ENCODE assay signal across 1 cellular context in genomic region chr2:218743072-218743471, GRCh38.
TF ChIP-seq lines count a peak whose summit lies in the region.

No MANE protein-coding gene starts in this region.

TF ChIP-seq in GM12878, 131 proteins besides CTCF, POLR2A, EP300 and RAD21 (continued from another document):
- no peak for TF ChIP-seq RFX5 (IDR thresholded peaks at IDR 0.05; ENCODE audit: low read depth, low read length)
- TF ChIP-seq, protein P1, sequence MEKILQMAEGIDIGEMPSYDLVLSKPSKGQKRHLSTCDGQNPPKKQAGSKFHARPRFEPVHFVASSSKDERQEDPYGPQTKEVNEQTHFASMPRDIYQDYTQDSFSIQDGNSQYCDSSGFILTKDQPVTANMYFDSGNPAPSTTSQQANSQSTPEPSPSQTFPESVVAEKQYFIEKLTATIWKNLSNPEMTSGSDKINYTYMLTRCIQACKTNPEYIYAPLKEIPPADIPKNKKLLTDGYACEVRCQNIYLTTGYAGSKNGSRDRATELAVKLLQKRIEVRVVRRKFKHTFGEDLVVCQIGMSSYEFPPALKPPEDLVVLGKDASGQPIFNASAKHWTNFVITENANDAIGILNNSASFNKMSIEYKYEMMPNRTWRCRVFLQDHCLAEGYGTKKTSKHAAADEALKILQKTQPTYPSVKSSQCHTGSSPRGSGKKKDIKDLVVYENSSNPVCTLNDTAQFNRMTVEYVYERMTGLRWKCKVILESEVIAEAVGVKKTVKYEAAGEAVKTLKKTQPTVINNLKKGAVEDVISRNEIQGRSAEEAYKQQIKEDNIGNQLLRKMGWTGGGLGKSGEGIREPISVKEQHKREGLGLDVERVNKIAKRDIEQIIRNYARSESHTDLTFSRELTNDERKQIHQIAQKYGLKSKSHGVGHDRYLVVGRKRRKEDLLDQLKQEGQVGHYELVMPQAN (conservative IDR thresholded peaks at IDR 0.05) = no peak
- TF ChIP-seq, protein P2, sequence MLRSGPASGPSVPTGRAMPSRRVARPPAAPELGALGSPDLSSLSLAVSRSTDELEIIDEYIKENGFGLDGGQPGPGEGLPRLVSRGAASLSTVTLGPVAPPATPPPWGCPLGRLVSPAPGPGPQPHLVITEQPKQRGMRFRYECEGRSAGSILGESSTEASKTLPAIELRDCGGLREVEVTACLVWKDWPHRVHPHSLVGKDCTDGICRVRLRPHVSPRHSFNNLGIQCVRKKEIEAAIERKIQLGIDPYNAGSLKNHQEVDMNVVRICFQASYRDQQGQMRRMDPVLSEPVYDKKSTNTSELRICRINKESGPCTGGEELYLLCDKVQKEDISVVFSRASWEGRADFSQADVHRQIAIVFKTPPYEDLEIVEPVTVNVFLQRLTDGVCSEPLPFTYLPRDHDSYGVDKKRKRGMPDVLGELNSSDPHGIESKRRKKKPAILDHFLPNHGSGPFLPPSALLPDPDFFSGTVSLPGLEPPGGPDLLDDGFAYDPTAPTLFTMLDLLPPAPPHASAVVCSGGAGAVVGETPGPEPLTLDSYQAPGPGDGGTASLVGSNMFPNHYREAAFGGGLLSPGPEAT (IDR thresholded peaks at IDR 0.05; ENCODE audit: low read depth) = 0 out of 2 replicates have a peak, but pooled peaks have one; percentile 28
- TF ChIP-seq, protein P3, sequence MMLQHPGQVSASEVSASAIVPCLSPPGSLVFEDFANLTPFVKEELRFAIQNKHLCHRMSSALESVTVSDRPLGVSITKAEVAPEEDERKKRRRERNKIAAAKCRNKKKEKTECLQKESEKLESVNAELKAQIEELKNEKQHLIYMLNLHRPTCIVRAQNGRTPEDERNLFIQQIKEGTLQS (IDR thresholded peaks at IDR 0.05; ENCODE audit: borderline replicate concordance, extremely low read depth, low read depth, low read length) = no peak
- TF ChIP-seq E2F4 (IDR thresholded peaks at IDR 0.05; ENCODE audit: low read depth, low read length) = no peak
- no peak for TF ChIP-seq SMAD5 (IDR thresholded peaks at IDR 0.05; ENCODE audit: low read depth)
- TF ChIP-seq CBX3 (IDR thresholded peaks at IDR 0.05; ENCODE audit: borderline replicate concordance, low read depth) = no peak
- peak; percentile 42; the same call in 1 of the 2 replicates for TF ChIP-seq PKNOX1 (IDR thresholded peaks at IDR 0.05)
- TF ChIP-seq GABPA (IDR thresholded peaks at IDR 0.05; ENCODE audit: low read depth) = no peak
- TF ChIP-seq MXI1 (IDR thresholded peaks at IDR 0.05; ENCODE audit: low read depth, low read length) = no peak
- TF ChIP-seq TCF7 (IDR thresholded peaks at IDR 0.05; ENCODE audit: borderline replicate concordance) = no peak
- no peak for TF ChIP-seq YBX1 (IDR thresholded peaks at IDR 0.05)
- TF ChIP-seq IKZF1 (conservative IDR thresholded peaks at IDR 0.05) = 0 out of 2 replicates have a peak, but pooled peaks have one; percentile 12
- TF ChIP-seq BRCA1 (IDR thresholded peaks at IDR 0.05; ENCODE audit: low read depth, low read length) = no peak
- no peak for TF ChIP-seq ZNF274 (IDR thresholded peaks at IDR 0.05; ENCODE audit: insufficient read depth, insufficient read length)
- TF ChIP-seq, protein P4, sequence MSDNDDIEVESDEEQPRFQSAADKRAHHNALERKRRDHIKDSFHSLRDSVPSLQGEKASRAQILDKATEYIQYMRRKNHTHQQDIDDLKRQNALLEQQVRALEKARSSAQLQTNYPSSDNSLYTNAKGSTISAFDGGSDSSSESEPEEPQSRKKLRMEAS (IDR thresholded peaks at IDR 0.05; ENCODE audit: low read depth, low read length) = no peak
- TF ChIP-seq, protein P5, sequence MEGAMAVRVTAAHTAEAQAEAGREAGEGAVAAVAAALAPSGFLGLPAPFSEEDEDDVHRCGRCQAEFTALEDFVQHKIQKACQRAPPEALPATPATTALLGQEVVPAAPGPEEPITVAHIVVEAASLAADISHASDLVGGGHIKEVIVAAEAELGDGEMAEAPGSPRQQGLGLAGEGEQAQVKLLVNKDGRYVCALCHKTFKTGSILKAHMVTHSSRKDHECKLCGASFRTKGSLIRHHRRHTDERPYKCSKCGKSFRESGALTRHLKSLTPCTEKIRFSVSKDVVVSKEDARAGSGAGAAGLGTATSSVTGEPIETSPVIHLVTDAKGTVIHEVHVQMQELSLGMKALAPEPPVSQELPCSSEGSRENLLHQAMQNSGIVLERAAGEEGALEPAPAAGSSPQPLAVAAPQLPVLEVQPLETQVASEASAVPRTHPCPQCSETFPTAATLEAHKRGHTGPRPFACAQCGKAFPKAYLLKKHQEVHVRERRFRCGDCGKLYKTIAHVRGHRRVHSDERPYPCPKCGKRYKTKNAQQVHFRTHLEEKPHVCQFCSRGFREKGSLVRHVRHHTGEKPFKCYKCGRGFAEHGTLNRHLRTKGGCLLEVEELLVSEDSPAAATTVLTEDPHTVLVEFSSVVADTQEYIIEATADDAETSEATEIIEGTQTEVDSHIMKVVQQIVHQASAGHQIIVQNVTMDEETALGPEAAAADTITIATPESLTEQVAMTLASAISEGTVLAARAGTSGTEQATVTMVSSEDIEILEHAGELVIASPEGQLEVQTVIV (IDR thresholded peaks at IDR 0.05; ENCODE audit: borderline replicate concordance, partially characterized antibody) = no peak
- no peak for TF ChIP-seq HDGF (IDR thresholded peaks at IDR 0.05)
- TF ChIP-seq ZNF24 (IDR thresholded peaks at IDR 0.05) = no peak
- TF ChIP-seq NRF1 (conservative IDR thresholded peaks at IDR 0.05; ENCODE audit: low read depth, low read length) = no peak
